1 cellular context compared by ENCODE assay signal in the genomic region with DNA sequence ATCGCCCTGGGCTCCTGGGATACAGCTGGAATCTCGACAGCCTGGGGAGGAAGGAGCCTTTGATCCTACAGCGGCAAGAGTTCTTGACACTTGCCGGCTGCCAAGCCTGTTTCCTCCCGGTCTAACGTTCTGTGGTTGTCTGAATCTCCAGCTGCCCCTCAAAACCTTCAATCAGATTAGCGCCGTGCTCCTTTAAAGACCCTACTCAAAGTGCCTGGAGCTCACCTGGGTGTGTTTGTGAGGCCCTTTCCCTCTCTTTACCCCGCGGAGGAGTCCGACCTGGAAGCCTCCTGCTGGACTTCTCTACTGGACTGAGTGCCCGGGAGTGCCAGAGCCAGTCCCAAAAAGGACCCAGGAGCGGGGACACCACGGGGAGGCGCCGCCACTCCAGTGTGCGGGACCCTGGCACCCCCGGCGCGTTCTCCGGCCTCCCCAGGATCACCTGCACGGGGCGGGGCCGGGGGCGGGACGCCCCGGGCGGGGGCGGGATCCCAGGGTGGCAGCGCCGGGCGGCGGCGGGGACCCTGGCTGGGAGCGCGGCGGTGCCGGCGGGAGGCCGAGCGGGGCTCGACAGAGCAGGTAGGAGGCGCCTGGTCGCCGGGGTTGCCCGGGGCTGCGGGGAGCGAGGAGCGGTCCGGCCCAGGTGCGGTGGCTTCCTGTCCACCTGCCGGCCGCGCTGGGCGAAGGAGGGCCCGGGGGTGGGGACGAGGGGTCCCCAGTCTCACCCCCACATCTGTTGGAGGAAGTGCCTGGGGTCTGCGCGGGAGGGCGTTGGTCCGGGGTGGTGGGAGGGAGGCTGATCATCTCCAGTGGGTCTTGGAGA.
TF ChIP-seq lines count a peak whose summit lies in the region.

NCMAP (plus strand) TSS at position 497 of the 823 bp plus-strand sequence. CDS start 39,344 bp downstream, outside the sequence.

TF ChIP-seq in HepG2, 621 proteins besides CTCF, POLR2A, EP300 and RAD21 (continued from another document):
- TF ChIP-seq ZNF580 (CRISPR knock-in tag; IDR thresholded peaks at IDR 0.05; ENCODE audit: borderline replicate concordance, low read depth) (no peak), ZNF430 (CRISPR knock-in tag; IDR thresholded peaks at IDR 0.05) (0 out of 2 replicates have a peak, but pooled peaks have one; percentile 50), ZNF34 (CRISPR knock-in tag; IDR thresholded peaks at IDR 0.05; ENCODE audit: borderline replicate concordance) (no peak), SNAI1 (CRISPR knock-in tag; IDR thresholded peaks at IDR 0.05; ENCODE audit: borderline replicate concordance) (no peak), SOX13 (IDR thresholded peaks at IDR 0.05) (no peak), SOX13 (CRISPR knock-in tag; conservative IDR thresholded peaks at IDR 0.05 in 1 of 2, IDR thresholded peaks at IDR 0.05 in 1 of 2) (no peak), CBX1 (IDR thresholded peaks at IDR 0.05; ENCODE audit: low read depth) (no peak), ZNF281 (CRISPR knock-in tag; IDR thresholded peaks at IDR 0.05; ENCODE audit: borderline replicate concordance) (no peak), UBTF (CRISPR knock-in tag; IDR thresholded peaks at IDR 0.05) (peak; percentile 29; the same call in 1 of the 2 replicates), ZNF326 (CRISPR knock-in tag; IDR thresholded peaks at IDR 0.05; ENCODE audit: borderline replicate concordance) (no peak), MXI1 (IDR thresholded peaks at IDR 0.05; ENCODE audit: borderline replicate concordance, low read depth, low read length) (no peak), MEF2D (CRISPR knock-in tag; IDR thresholded peaks at IDR 0.05) (peak; percentile 46; the same call in 1 of the 2 replicates), TARDBP (CRISPR knock-in tag; IDR thresholded peaks at IDR 0.05) (no peak; the same call in 1 of the 2 replicates), SIN3A (IDR thresholded peaks at IDR 0.05; ENCODE audit: borderline replicate concordance, low read depth, low read length) (0 out of 2 replicates have a peak, but pooled peaks have one; percentile 12), DPF2 (CRISPR knock-in tag; IDR thresholded peaks at IDR 0.05; ENCODE audit: borderline replicate concordance, low read depth) (no peak), ZSCAN9 (CRISPR knock-in tag; IDR thresholded peaks at IDR 0.05; ENCODE audit: borderline replicate concordance) (no peak), ZSCAN22 (CRISPR knock-in tag; IDR thresholded peaks at IDR 0.05) (no peak), ZNF205 (CRISPR knock-in tag; IDR thresholded peaks at IDR 0.05) (no peak), ISX (CRISPR knock-in tag; conservative IDR thresholded peaks at IDR 0.05) (no peak), ZNF775 (CRISPR knock-in tag; IDR thresholded peaks at IDR 0.05; ENCODE audit: borderline replicate concordance) (no peak), SAP130 (CRISPR knock-in tag; IDR thresholded peaks at IDR 0.05; ENCODE audit: low read depth) (peak; percentile 64), HOXD1 (CRISPR knock-in tag; IDR thresholded peaks at IDR 0.05) (no peak), LBX2 (CRISPR knock-in tag; IDR thresholded peaks at IDR 0.05; ENCODE audit: borderline replicate concordance) (no peak)
- TF ChIP-seq, protein P1, sequence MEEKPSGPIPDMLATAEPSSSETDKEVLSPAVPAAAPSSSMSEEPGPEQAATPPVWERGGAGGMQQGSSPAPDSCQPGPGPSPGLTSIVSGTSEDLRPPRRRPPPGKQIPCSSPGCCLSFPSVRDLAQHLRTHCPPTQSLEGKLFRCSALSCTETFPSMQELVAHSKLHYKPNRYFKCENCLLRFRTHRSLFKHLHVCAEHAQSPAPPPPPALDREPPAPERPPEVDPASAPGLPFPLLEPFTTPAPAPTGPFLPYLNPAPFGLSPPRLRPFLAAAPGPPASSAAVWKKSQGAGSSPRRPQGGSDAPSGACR (CRISPR knock-in tag; IDR thresholded peaks at IDR 0.05) = no peak
- TF ChIP-seq, protein P2, sequence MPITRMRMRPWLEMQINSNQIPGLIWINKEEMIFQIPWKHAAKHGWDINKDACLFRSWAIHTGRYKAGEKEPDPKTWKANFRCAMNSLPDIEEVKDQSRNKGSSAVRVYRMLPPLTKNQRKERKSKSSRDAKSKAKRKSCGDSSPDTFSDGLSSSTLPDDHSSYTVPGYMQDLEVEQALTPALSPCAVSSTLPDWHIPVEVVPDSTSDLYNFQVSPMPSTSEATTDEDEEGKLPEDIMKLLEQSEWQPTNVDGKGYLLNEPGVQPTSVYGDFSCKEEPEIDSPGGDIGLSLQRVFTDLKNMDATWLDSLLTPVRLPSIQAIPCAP (CRISPR knock-in tag; IDR thresholded peaks at IDR 0.05; ENCODE audit: low read depth) = no peak
